Comparison of ENCODE assay signal across 7 cellular contexts in the genomic region with DNA sequence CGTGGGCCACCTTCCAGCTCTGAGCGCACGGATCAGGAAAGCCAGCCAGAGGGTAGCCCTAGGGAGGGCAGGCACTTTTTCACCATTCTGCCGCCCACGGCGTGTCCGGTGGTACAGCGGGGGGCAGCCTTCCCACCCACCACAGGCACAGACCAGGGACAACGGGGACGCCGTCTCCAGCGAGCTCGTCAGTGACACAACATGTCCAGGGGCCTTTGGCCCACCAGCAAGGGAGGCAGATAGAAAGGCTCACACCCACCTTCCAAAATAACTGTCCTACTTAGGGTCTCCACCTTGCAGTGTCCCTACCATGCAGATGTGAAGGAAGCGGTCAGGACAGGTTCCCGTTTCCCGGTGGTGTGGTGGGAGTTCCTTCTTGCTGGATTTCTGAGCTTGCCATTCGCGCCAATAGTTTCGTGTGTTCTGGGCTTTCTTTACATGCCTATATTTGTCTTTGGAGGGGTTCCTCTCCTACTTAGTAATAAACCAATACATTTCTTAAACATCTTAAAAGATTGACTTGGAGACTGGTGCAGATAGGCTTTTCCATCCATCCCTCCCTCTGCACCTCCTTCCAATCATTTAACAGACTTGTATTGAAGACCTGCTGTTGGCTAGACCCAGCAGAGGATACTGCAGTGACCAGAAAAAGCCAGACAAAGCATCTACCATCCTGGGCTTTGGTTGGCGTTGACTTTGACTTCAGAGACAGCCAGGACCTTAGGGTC. TPM values are rescaled to one million over a fixed set of nuclear protein-coding genes. Genes with fewer than 3 reads are reported as not detected.
DNase-seq lines count a peak whose midpoint lies in the region; ATAC-seq and TF ChIP-seq lines count a peak whose summit lies in the region.

No MANE protein-coding gene starts in this region.

- DNase-seq in right lobe of liver: peak in 1 of 3 donors; percentile 67
- DNase-seq in upper lobe of right lung: peak; percentile 74
- DNase-seq in GM10248 (ENCODE audit: extremely low spot score): no peak
- DNase-seq in superior temporal gyrus (ENCODE audit: extremely low spot score): no peak

- H3K4me1 ChIP-seq in HUES48 (ENCODE audit: control insufficient read depth, insufficient read depth, low read length) (0 out of 2 replicates have a peak, but pooled peaks cover 7% of the 10 kb centered on the region), right lobe of liver (peaks cover 0 to 17% (median 4%) of the 10 kb centered on the region in 4 donors), upper lobe of right lung (peaks cover 21% of the 10 kb centered on the region)

- H3K4me1 Mint-ChIP-seq in brain: peaks cover 63% of the 10 kb centered on the region

- H3K4me3 ChIP-seq in HUES48 (ENCODE audit: low read depth, low read length) (peak overlapping the region; percentile 96), right lobe of liver (peak overlapping the region; percentile 85 to 99 (median 91)), upper lobe of right lung (peak overlapping the region; percentile 93)

- peak overlapping the region; percentile 82 to 97 (median 90) for H3K27ac Mint-ChIP-seq in brain

- POLR2A ChIA-PET in GM10248 (lab: Yijun Ruan, JAX): no interaction called here

- H3K27me3 ChIP-seq in HUES48 (ENCODE audit: control insufficient read depth, insufficient read depth, low read length) (no peaks in the 10 kb centered on the region), right lobe of liver (no peaks in the 10 kb centered on the region), upper lobe of right lung (no peaks in the 10 kb centered on the region)

- intact Hi-C loops in right lobe of liver (cut with DNase I) (no loop called here), upper lobe of right lung (cut with DNase I) (no loop called here)

- ATAC-seq in GM19372 (IDR thresholded peaks at IDR 0.05; ENCODE audit: low read depth, unreplicated experiment): peak; percentile 2
- ATAC-seq in right lobe of liver: peak in 1 of 4 donors; percentile 38
- ATAC-seq in upper lobe of right lung: peak; percentile 34

- CTCF ChIA-PET in GM10248 (lab: Yijun Ruan, JAX): no interaction called here

- peak overlapping the region; percentile 86 for H3K9ac ChIP-seq in HUES48 (ENCODE audit: low read depth, low read length)

- TF ChIP-seq CTCF in brain (conservative IDR thresholded peaks at IDR 0.05) (no peak), right lobe of liver (IDR thresholded peaks at IDR 0.05) (no peak), upper lobe of right lung (IDR thresholded peaks at IDR 0.05) (no peak), GM10248 (IDR thresholded peaks at IDR 0.05; ENCODE audit: control extremely low read depth, extremely low read depth, low read depth, missing control alignments) (no peak)

- H3K9me3 Mint-ChIP-seq in brain: peaks cover 10 to 27% (median 17%) of the 10 kb centered on the region in 5 experiments

- H3K27me3 Mint-ChIP-seq in brain: peaks cover 8% of the 10 kb centered on the region

- H3K36me3 ChIP-seq in HUES48 (ENCODE audit: control insufficient read depth, insufficient read depth, low read length) (peaks cover 12% of the 10 kb centered on the region; the same call in 1 of the 2 replicates), right lobe of liver (no peaks in the 10 kb centered on the region), upper lobe of right lung (no peaks in the 10 kb centered on the region)

- H3K27ac ChIP-seq in HUES48 (ENCODE audit: low read depth, low read length) (peak overlapping the region; percentile 99), right lobe of liver (peak overlapping the region; percentile 77 to 94 (median 85)), upper lobe of right lung (peak overlapping the region; percentile 93)

- H3K9me3 ChIP-seq in HUES48 (ENCODE audit: control insufficient read depth, insufficient read depth, low read length): no peaks in the 10 kb centered on the region
- H3K9me3 ChIP-seq in right lobe of liver: no peaks in the 10 kb centered on the region
- no peaks in the 10 kb centered on the region for H3K9me3 ChIP-seq in upper lobe of right lung

- peaks cover 47% of the 10 kb centered on the region for H3K36me3 Mint-ChIP-seq in brain

- 10% methylated on average over 12 of the region's 20 CpGs for WGBS in right lobe of liver (ENCODE audit: insufficient coverage, low coverage, low lambda C conversion rate, missing lambda C conversion rate)

- peak overlapping the region; percentile 93 to 98 (median 95) for H3K4me3 Mint-ChIP-seq in brain

- no peak for TF ChIP-seq POLR2A in right lobe of liver (IDR thresholded peaks at IDR 0.05)

RNA-seq across cellular contexts. Expression of gene ASB1, which starts 0.9 kb away (rescaled TPM):
- 25.8 TPM for polyA plus RNA-seq in brain (ENCODE audit: insufficient read depth, low read depth, low replicate concordance)
- total RNA-seq in right lobe of liver (10 to 100 TPM in 2 of 6 experiments, 1 to 10 TPM in 4; 6.3 to 18.2 (median 8.4) TPM), upper lobe of right lung (26.6 TPM)
